Comparison of ENCODE assay signal across 11 cellular contexts in genomic region chr3:169855514-169855913, GRCh38. TPM values are rescaled to one million over a fixed set of nuclear protein-coding genes. Genes with fewer than 3 reads are reported as not detected.
"Had no signal": no experiment of that assay in that cellular context is flagged by ENCODE, and none has a peak within 500 bp of the region (broad histone marks: within the 10 kb centered on the region; RNA-seq: fewer than 3 reads in every experiment).

No MANE protein-coding gene starts in this region.

- H3K9me3 ChIP-seq: HAP-1 had no signal

- ATAC-seq: HCT116 had no signal

- H3K9ac ChIP-seq: GM23248 had no signal

- DNase-seq: GM23248, GOT3, H7, HFFc6, KG1 had no signal

- H3K36me3 ChIP-seq: HAP-1 had no signal

- H2AFZ ChIP-seq: GM23248 had no signal

- H3K4me1 ChIP-seq: HAP-1 had no signal

- H3K4me3 ChIP-seq: GM23248, HAP-1 had no signal

- H3K27ac ChIP-seq: GM23248, HL-60 had no signal

RNA-seq across cellular contexts. Expression of gene LRRC31, which starts 14.2 kb away (rescaled TPM):
- total RNA-seq: GM23248, H4, H7, HFFc6, HT1080 had no signal
- polyA plus RNA-seq: GM23248, IgD-negative memory B cell had no signal

RNA-seq across cellular contexts. Expression of gene LRRC34, which starts 42.8 kb away (rescaled TPM):
- total RNA-seq: HT1080 had no signal

RNA-seq across cellular contexts. Expression of gene LRRIQ4, which starts 42.8 kb away (rescaled TPM):
- total RNA-seq: GM23248, H4, H7, HFFc6, HT1080 had no signal
- polyA plus RNA-seq: GM23248, IgD-negative memory B cell had no signal

RNA-seq across cellular contexts. Expression of gene SAMD7, which starts 55.9 kb away (rescaled TPM):
- total RNA-seq: GM23248, H4, H7, HFFc6, HT1080 had no signal
- polyA plus RNA-seq: GM23248, IgD-negative memory B cell had no signal
